Comparison of ENCODE assay signal across 8 cellular contexts in the genomic region with DNA sequence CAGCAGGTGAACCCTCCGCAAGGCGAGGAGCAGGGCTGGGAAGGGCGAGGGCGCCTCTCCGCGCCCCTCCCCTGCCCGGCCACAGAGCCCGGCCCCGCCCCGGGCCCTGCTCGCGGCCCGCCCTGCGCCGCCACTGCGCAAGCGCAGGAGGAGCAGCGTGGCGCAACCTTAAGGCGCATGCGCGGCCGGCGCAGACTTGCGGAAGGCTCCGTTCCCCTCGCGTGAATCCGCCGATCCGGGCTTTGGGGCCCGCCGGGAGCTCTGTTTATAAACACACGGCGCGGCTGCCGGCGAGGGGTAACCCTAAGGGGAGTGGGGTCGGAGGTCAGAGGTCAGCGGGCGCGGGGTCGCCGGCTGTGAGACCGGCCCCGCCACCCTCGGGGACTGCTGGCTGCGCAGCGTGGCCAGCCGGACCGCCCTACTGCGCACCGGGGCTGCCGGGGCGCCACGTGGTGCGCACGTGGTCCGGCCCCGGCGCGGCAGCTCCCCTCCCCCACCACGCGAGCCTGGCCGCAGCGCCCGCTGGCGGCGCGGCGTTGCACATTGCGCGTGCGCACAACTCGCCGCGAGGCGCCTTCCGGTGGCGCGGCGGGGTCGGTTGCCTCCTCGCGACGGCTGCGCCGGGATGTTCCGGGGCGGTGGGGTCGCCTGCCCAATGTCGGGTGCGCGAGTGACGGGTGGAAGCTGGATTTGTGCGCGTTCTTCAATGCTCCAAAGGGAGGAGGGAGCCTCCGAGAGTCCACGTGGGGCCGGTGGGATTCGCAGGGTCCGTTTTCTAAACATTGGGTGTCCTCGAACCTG. TPM values are rescaled to one million over a fixed set of nuclear protein-coding genes. Genes with fewer than 3 reads are reported as not detected.
A peak's percentile ranks its signal among the peaks of the same experiment; 100 is the strongest.
DNase-seq lines count a peak whose midpoint lies in the region; ATAC-seq and TF ChIP-seq lines count a peak whose summit lies in the region.

No MANE protein-coding gene starts in this region.

- ATAC-seq in HG03175 (IDR thresholded peaks at IDR 0.05; ENCODE audit: unreplicated experiment) (peak; percentile 79), left lobe of liver (peak; percentile 93)

- H3K4me3 ChIP-seq in choroid plexus epithelial cell (ENCODE audit: low read depth, low read length): peak overlapping the region; percentile 70

- TF ChIP-seq CTCF in choroid plexus epithelial cell (conservative IDR thresholded peaks at IDR 0.05; ENCODE audit: low read depth, low read length): no peak

- peak; percentile 98 for TF ChIP-seq POLR2A in GM18951 (IDR thresholded peaks at IDR 0.05; ENCODE audit: extremely low read depth, insufficient read depth, insufficient read length)

- peak; percentile 85 for DNase-seq in AML-193 (lab: John Stamatoyannopoulos, UW)
- peak; percentile 92 for DNase-seq in NCI-H226
- DNase-seq in activated CD4-positive, alpha-beta T cell treated with anti-CD3 and anti-CD28 coated beads for 1 hour: peak; percentile 95
- DNase-seq in choroid plexus epithelial cell (ENCODE audit: low read depth): peak; percentile 95
- DNase-seq in left lobe of liver (ENCODE audit: low spot score): peak; percentile 97
- peak; percentile 94 for DNase-seq in stimulated activated CD4-positive, alpha-beta T cell treated with anti-CD3 and anti-CD28 coated beads, Interleukin-2, amount 100 ng/mL, for 4 hours (ENCODE audit: low read depth)

- in situ Hi-C loops in GM18951 (cut with MboI; ENCODE audit: low sequenced_read_pairs, unreplicated experiment): no loop called here

RNA-seq across cellular contexts. Expression of a gene that starts 40.2 kb away (rescaled TPM):
- total RNA-seq in left lobe of liver: 8.4 TPM

Comparison
In these comparisons a context has a peak if more than half of its experiments do, and no peak if none do; other contexts are left out.
1. Peak in every context shown above with its lines: DNase-seq, ATAC-seq and H3K4me3 ChIP-seq.